Comparison of ENCODE assay signal across 8 cellular contexts in genomic region chr12:121095544-121096198, GRCh38. TPM values are rescaled to one million over a fixed set of nuclear protein-coding genes. Genes with fewer than 3 reads are reported as not detected.
DNase-seq lines count a peak whose midpoint lies in the region; ATAC-seq and TF ChIP-seq lines count a peak whose summit lies in the region.

No MANE protein-coding gene starts in this region.

- no peaks in the 10 kb centered on the region for H3K27me3 ChIP-seq in colonic mucosa

- ATAC-seq in HG03039 (IDR thresholded peaks at IDR 0.05; ENCODE audit: unreplicated experiment) (peak; percentile 61), left lobe of liver (peak; percentile 99), HG03095 (IDR thresholded peaks at IDR 0.05; ENCODE audit: unreplicated experiment) (no peak)

- intact Hi-C loops in colonic mucosa (cut with DNase I): loop anchor here (5.0 kb wide), 1 partner anchor 88 kb away; no protein-coding TSS in a partner anchor

- H3K4me1 ChIP-seq in colonic mucosa: no peaks in the 10 kb centered on the region

- DNase-seq in DMS114 treated with DMSO at 0.1 percent for 48 hours (lab: John Stamatoyannopoulos, UW; ENCODE audit: unreplicated experiment): peak; percentile 74
- peak; percentile 7 for DNase-seq in NCI-H446 treated with DMSO at 0.1 percent for 48 hours (lab: John Stamatoyannopoulos, UW)
- DNase-seq in activated CD4-positive, alpha-beta T cell treated with anti-CD3 and anti-CD28 coated beads for 48 hours: peak; percentile 87
- DNase-seq in colonic mucosa: peak; percentile 68
- peak; percentile 72 for DNase-seq in left lobe of liver (ENCODE audit: low spot score)
- DNase-seq in stimulated activated CD4-positive, alpha-beta T cell treated with anti-CD3 and anti-CD28 coated beads, Interleukin-1b, Interleukin-23, amount 100 ng/mL, for 4 hours (ENCODE audit: low read depth in 2 of 2): peak; percentile 66 to 67

- peak overlapping the region in 1 of 2 donors; percentile 63 for H3K9ac ChIP-seq in colonic mucosa (ENCODE audit: low read depth in 2 of 2, low read length in 2 of 2)

- H3K9me3 ChIP-seq in colonic mucosa: no peaks in the 10 kb centered on the region

- no peaks in the 10 kb centered on the region for H3K36me3 ChIP-seq in colonic mucosa

- H3K27ac ChIP-seq in colonic mucosa: no peak overlapping the region

- H3K4me3 ChIP-seq in colonic mucosa: peak overlapping the region; percentile 9

- peak; percentile 87 for TF ChIP-seq CTCF in colonic mucosa (IDR thresholded peaks at IDR 0.05)

RNA-seq across cellular contexts. Expression of gene P2RX7, which starts 37.0 kb away (rescaled TPM):
- total RNA-seq in colonic mucosa: 1 to 10 TPM in 1 of 2 donors, under 1 TPM in 1; 0.62 to 1.7 TPM
- total RNA-seq in left lobe of liver: 3.5 TPM

RNA-seq across cellular contexts. Expression of gene OASL, which starts 56.6 kb away (rescaled TPM):
- total RNA-seq in colonic mucosa: 1 to 10 TPM; 5.2 to 7.0 TPM
- total RNA-seq in left lobe of liver: 2.5 TPM

Comparison
In these comparisons a context has a peak if more than half of its experiments do, and no peak if none do; other contexts are left out.
1. DNase-seq: peak in every context shown above with its lines; median percentile 87 in activated CD4-positive, alpha-beta T cell treated with anti-CD3 and anti-CD28 coated beads for 48 hours; 74 in DMS114 treated with DMSO at 0.1 percent for 48 hours; 72 in left lobe of liver; 68 in colonic mucosa; 66 in stimulated activated CD4-positive, alpha-beta T cell treated with anti-CD3 and anti-CD28 coated beads, Interleukin-1b, Interleukin-23, amount 100 ng/mL, for 4 hours; 7 in NCI-H446 treated with DMSO at 0.1 percent for 48 hours.